17 cellular contexts compared by ENCODE assay signal in the genomic region with DNA sequence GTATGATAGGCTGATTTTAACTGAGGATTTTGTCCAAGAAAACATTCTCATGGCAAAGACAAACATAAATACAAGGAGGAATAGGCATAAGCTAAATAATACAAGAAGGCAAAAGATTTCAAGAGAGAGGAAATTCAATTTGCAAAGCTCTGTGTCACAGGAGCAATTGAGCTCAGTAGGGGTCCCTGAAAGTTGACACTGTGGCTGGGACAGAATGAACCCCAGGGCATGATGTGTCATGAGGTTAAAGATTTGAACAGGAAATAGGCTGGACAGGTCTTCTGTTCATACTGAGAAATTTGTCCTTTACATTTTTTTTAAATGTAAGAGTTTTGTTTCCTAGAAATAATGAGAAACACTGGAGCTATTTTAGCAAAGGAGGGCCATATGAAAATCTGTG.
DNase-seq lines count a peak whose midpoint lies in the region; FAIRE-seq and TF ChIP-seq lines count a peak whose summit lies in the region.
"Had no signal": no experiment of that assay in that cellular context is flagged by ENCODE, and none has a peak within 500 bp of the region (broad histone marks: within the 10 kb centered on the region; RNA-seq: fewer than 3 reads in every experiment).

No MANE protein-coding gene starts in this region.

- no TSS peak for BruUV-seq in A673 (replicated peaks; lab: Mats Ljungman, UMichigan)

- H3K27ac ChIP-seq in A673 (ENCODE audit: low read depth, low read length, poor library complexity, severe bottlenecking): no peak overlapping the region
- H3K27ac ChIP-seq: KMS-11, SJCRH30 had no signal

- H3K27me3 ChIP-seq in A673 (replicated peaks; ENCODE audit: insufficient read depth, low read depth, low read length, poor library complexity): no peaks in the 10 kb centered on the region
- H3K27me3 ChIP-seq: SJCRH30 had no signal

- TF ChIP-seq POLR2A in H54 (IDR thresholded peaks at IDR 0.05; ENCODE audit: low read depth, low read length): no peak

- POLR2A ChIA-PET in A673 (lab: Charles Lee; ENCODE audit: low non-redundant PET): no interaction called here

- H3K4me1 ChIP-seq in A673 (ENCODE audit: insufficient read depth, low read length, poor library complexity, severe bottlenecking): peaks cover 5% of the 10 kb centered on the region
- H3K4me1 ChIP-seq: Caco-2, SJCRH30 had no signal

- DNase-seq in A673 (ENCODE audit: low spot score) (peak; percentile 66), H54 (ENCODE audit: insufficient read length, low spot score) (no peak), NCI-H69 (lab: John Stamatoyannopoulos, UW) (peak; percentile 27), iPS-NIHi11 (ENCODE audit: low spot score) (peak; percentile 55), HTR-8/SVneo (ENCODE audit: insufficient read length, low spot score) (no peak), NCI-H345 (lab: John Stamatoyannopoulos, UW) (no peak), foreskin fibroblast (no peak), NCI-H748 treated with DMSO at 0.1 percent for 48 hours (lab: John Stamatoyannopoulos, UW) (no peak)
- DNase-seq: Caco-2, DMS53, MM.1S, NCI-H446 had no signal

- FAIRE-seq in H54 (lab: Jason Lieb, UNC): peak; percentile 15
- no peak for FAIRE-seq in HTR-8/SVneo (lab: Jason Lieb, UNC)
- FAIRE-seq: A204.1, G401.6, GM12891 had no signal

- H3K9me3 ChIP-seq in A673 (ENCODE audit: low read depth, low read length, poor library complexity, severe bottlenecking): peaks cover 16% of the 10 kb centered on the region
- H3K9me3 ChIP-seq: Caco-2, SJCRH30 had no signal

- H3K4me3 ChIP-seq in A673 (ENCODE audit: low read depth, low read length, poor library complexity, severe bottlenecking) (no peak overlapping the region), foreskin fibroblast (ENCODE audit: low read depth in 1 of 2, low read length in 2 of 2) (no peak overlapping the region)
- H3K4me3 ChIP-seq: SJCRH30 had no signal

- H3K36me3 ChIP-seq in A673 (ENCODE audit: insufficient read depth, low read length, poor library complexity, severe bottlenecking): no peaks in the 10 kb centered on the region
- H3K36me3 ChIP-seq: SJCRH30 had no signal

- CTCF ChIA-PET in A673 (lab: Charles Lee): no interaction called here

- intact Hi-C loops in A673 (cut with micrococcal nuclease; ENCODE audit: unreplicated experiment): no loop called here

- TF ChIP-seq CTCF in A673 (conservative IDR thresholded peaks at IDR 0.05; ENCODE audit: low read depth, low read length) (no peak), foreskin fibroblast (IDR thresholded peaks at IDR 0.05; ENCODE audit: low read depth, low read length) (no peak)

Comparison
In these comparisons a context has a peak if more than half of its experiments do, and no peak if none do; other contexts are left out.
1. DNase-seq: peak in A673 (single experiment), NCI-H69 (single experiment) and iPS-NIHi11 (single experiment); none in H54 (single experiment), HTR-8/SVneo (single experiment), NCI-H345 (single experiment), foreskin fibroblast (0 of 2) and NCI-H748 treated with DMSO at 0.1 percent for 48 hours (single experiment).